Comparison of ENCODE assay signal across 16 cellular contexts in genomic region chr11:76265771-76266241, GRCh38. TPM values are rescaled to one million over a fixed set of nuclear protein-coding genes. Genes with fewer than 3 reads are reported as not detected.
DNase-seq lines count a peak whose midpoint lies in the region; ATAC-seq and TF ChIP-seq lines count a peak whose summit lies in the region.
"Had no signal": no experiment of that assay in that cellular context is flagged by ENCODE, and none has a peak within 500 bp of the region (broad histone marks: within the 10 kb centered on the region; RNA-seq: fewer than 3 reads in every experiment).

No MANE protein-coding gene starts in this region.

- H3K27ac ChIP-seq in tibial artery = peak overlapping the region in 1 of 2 donors; percentile 16

- H3K27me3 ChIP-seq in tibial artery = no peaks in the 10 kb centered on the region

- DNase-seq in NCI-H226 (peak; percentile 3), fibroblast of the aortic adventitia (ENCODE audit: low read depth) (peak; percentile 43), myocyte (ENCODE audit: low read depth) (peak; percentile 67), tibial artery (peak; percentile 71 to 81), COLO829 (ENCODE audit: low spot score) (no peak), NCI-H2227 (lab: John Stamatoyannopoulos, UW; ENCODE audit: unreplicated experiment) (no peak), kidney tubule cell (ENCODE audit: low spot score) (no peak)
- DNase-seq: activated CD4-positive, alpha-beta T cell treated with anti-CD3 and anti-CD28 coated beads for 4 hours; activated T-cell treated with anti-CD3 and anti-CD28 coated beads for 4 hours; effector memory CD8-positive, alpha-beta T cell; foreskin melanocyte; KG1; NCI-H446 treated with DMSO at 0.1 percent for 48 hours; occipital lobe; stimulated activated naive CD4-positive, alpha-beta T cell had no signal

- TF ChIP-seq CTCF in fibroblast of the aortic adventitia (IDR thresholded peaks at IDR 0.05; ENCODE audit: insufficient read depth, low read length) (no peak), tibial artery (IDR thresholded peaks at IDR 0.05) (no peak)

- H3K9me3 ChIP-seq in tibial artery = no peaks in the 10 kb centered on the region

- no peak overlapping the region for H3K4me3 ChIP-seq in fibroblast of the aortic adventitia (ENCODE audit: low read depth, low read length)
- H3K4me3 ChIP-seq in tibial artery = no peak overlapping the region

- intact Hi-C loops in tibial artery (cut with DNase I; ENCODE audit: low total_unique reads) = no loop called here

- no peaks in the 10 kb centered on the region for H3K36me3 ChIP-seq in tibial artery

- ATAC-seq in HG02623 (IDR thresholded peaks at IDR 0.05; ENCODE audit: unreplicated experiment) = no peak
- ATAC-seq: effector memory CD8-positive, alpha-beta T cell had no signal

- peaks cover 0 to 9% (median 5%) of the 10 kb centered on the region in 4 donors for H3K4me1 ChIP-seq in tibial artery

RNA-seq across cellular contexts. Expression of gene WNT11, which starts 59.5 kb away (rescaled TPM):
- total RNA-seq in fibroblast of the aortic adventitia (ENCODE audit: low replicate concordance) (1.2 TPM in 1 of 2 replicates, not detected in the other), myocyte (0.24 TPM in 1 of 2 replicates, not detected in the other)
- polyA plus RNA-seq in myocyte (2012) = 0.24 TPM

Comparison
In these comparisons a context has a peak if more than half of its experiments do, and no peak if none do; other contexts are left out.
1. DNase-seq: peak in NCI-H226 (single experiment), fibroblast of the aortic adventitia (single experiment), myocyte (single experiment) and tibial artery (2 of 2); none in COLO829 (single experiment), NCI-H2227 (single experiment) and kidney tubule cell (single experiment).